35 cellular contexts compared by ENCODE assay signal in the genomic region with DNA sequence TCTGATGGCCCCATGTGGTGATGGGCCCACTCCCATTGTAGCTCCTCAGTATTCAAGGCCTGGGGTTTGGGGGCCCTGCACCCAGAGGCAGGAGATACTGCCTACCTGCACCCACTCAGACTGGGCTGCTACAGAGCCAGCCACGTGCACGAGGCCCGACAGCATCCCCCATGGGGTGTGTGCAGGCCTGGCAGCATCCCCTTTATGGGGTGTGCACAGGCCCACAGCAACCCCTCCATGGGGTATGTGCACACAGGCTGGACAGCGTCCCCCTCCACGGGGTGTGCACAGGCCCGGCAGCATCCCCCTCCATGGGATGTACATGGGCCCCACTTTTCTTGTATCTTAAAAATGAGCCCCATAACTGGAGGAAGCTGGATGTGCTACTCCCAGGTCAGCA.
"Had no signal": no experiment of that assay in that cellular context is flagged by ENCODE, and none has a peak within 500 bp of the region (broad histone marks: within the 10 kb centered on the region; RNA-seq: fewer than 3 reads in every experiment).

No MANE protein-coding gene starts in this region.

- H3K9me3 ChIP-seq: MG63 had no signal

- DNase-seq: Karpas-422, Kasumi-1, KG1, MG63, MM.1S, MV-4-11, NCI-H1048, NCI-H1092, NCI-H1092 treated with DMSO at 0.1 percent for 48 hours, NCI-H1105, NCI-H1105 treated with DMSO at 0.1 percent for 48 hours, NCI-H1417, NCI-H1417 treated with DMSO at 0.1 percent for 48 hours, NCI-H1436, NCI-H1436 treated with DMSO at 0.1 percent for 48 hours, NCI-H146, NCI-H1694, NCI-H1694 treated with DMSO at 0.1 percent for 48 hours, NCI-H187, NCI-H187 treated with DMSO at 0.1 percent for 48 hours, NCI-H1930, NCI-H2029, NCI-H2029 treated with DMSO at 0.1 percent for 48 hours, NCI-H2081, NCI-H2081 treated with DMSO at 0.1 percent for 48 hours, NCI-H2107, NCI-H2171, NCI-H2171 treated with DMSO at 0.1 percent for 48 hours, NCI-H2227 treated with DMSO at 0.1 percent for 48 hours, NCI-H226, NCI-H345, NCI-H446, NCI-H446 treated with DMSO at 0.1 percent for 48 hours, NCI-H510A had no signal

- H3K36me3 ChIP-seq: MG63 had no signal

- H3K4me2 ChIP-seq: KMS-11 had no signal

- H3K27ac ChIP-seq: KMS-11 had no signal

- H3K9ac ChIP-seq: KMS-11 had no signal

- H3K4me3 ChIP-seq: MG63 had no signal
